Comparison of ENCODE assay signal across 18 cellular contexts in the genomic region with DNA sequence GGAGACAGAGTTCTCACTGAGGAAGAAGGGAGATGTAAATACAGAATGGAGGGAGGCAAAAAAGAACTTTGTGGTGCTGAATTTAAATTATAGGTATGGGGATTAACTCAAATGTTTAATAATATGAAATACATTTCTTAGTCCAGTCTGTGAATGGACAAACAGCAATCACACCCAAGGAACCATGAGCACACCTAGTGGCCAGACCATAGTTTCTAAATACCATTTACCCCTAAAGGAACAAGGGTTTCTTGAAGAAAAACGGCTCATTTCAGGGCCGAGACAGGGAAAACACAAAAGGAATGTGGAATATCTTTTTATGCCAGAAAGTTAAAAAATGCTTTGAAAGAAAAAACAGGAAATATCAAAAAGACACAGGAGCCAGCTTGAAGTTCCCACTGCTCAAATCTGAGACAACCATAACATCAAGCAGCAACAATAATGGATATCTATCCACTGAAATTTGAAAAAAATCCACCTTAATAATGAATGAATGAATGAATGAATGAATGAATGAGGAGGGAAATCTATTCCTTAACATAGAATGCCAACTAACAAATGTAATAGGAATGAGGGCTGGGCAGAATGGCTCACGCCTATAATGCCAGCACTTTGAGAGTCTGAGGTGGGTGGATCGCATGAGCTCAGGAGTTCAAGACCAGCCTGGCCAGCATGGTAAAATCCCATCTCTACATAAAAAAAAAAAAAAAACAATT. TPM values are rescaled to one million over a fixed set of nuclear protein-coding genes. Genes with fewer than 3 reads are reported as not detected.
A peak's percentile ranks its signal among the peaks of the same experiment; 100 is the strongest.
DNase-seq lines count a peak whose midpoint lies in the region; ATAC-seq, FAIRE-seq and TF ChIP-seq lines count a peak whose summit lies in the region.
"Had no signal": no experiment of that assay in that cellular context is flagged by ENCODE, and none has a peak within 500 bp of the region (broad histone marks: within the 10 kb centered on the region; RNA-seq: fewer than 3 reads in every experiment).

No MANE protein-coding gene starts in this region.

- peaks cover 11% of the 10 kb centered on the region for H3K79me2 ChIP-seq in HCT116 (ENCODE audit: insufficient read depth, low read length)
- peaks cover 50% of the 10 kb centered on the region for H3K79me2 ChIP-seq in GM12878 (ENCODE audit: control insufficient read depth, insufficient read depth, low read length)

- H3K4me3 ChIP-seq in BE2C (ENCODE audit: low read depth, low read length) (no peak overlapping the region), HCT116 (replicated peaks in 1 of 2; ENCODE audit: low read depth in 1 of 2, low read length in 2 of 2) (no peak overlapping the region), GM12878 (no peak overlapping the region), lower lobe of right lung (no peak overlapping the region), colonic mucosa (no peak overlapping the region)
- H3K4me3 ChIP-seq: ascending aorta had no signal

- H3K9me3 ChIP-seq in BE2C (no peaks in the 10 kb centered on the region), HCT116 (ENCODE audit: control insufficient read depth in 1 of 2, insufficient read depth in 1 of 2, low read depth in 1 of 2, low read length in 2 of 2) (no peaks in the 10 kb centered on the region), GM12878 (replicated peaks; ENCODE audit: control insufficient read depth, insufficient read depth, low read length) (peaks cover 2% of the 10 kb centered on the region; the same call in 1 of the 3 replicates), lower lobe of right lung (no peaks in the 10 kb centered on the region), colonic mucosa (no peaks in the 10 kb centered on the region)
- H3K9me3 ChIP-seq: ascending aorta had no signal

- FAIRE-seq in GM12878 (lab: Jason Lieb, UNC), result no peak

- no peaks in the 10 kb centered on the region for H3K27me3 ChIP-seq in BE2C
- no peaks in the 10 kb centered on the region for H3K27me3 ChIP-seq in HCT116 (ENCODE audit: insufficient read depth, low read length)
- H3K27me3 ChIP-seq in GM12878 (replicated peaks in 1 of 2; ENCODE audit: control insufficient read depth in 2 of 2, insufficient read depth in 2 of 2, low read length in 1 of 2), result no peaks in the 10 kb centered on the region
- H3K27me3 ChIP-seq in foreskin keratinocyte, result no peaks in the 10 kb centered on the region
- H3K27me3 ChIP-seq in lower lobe of right lung (ENCODE audit: low read depth), result no peaks in the 10 kb centered on the region
- no peaks in the 10 kb centered on the region for H3K27me3 ChIP-seq in colonic mucosa
- H3K27me3 ChIP-seq: ascending aorta had no signal

- TF ChIP-seq RAD21 in HCT116 (IDR thresholded peaks at IDR 0.05; ENCODE audit: low read depth) (no peak), GM12878 (IDR thresholded peaks at IDR 0.05; ENCODE audit: insufficient read depth, low read depth, low read length) (no peak)

- TF ChIP-seq EP300 in GM12878 (IDR thresholded peaks at IDR 0.05; ENCODE audit: borderline replicate concordance in 1 of 2, control insufficient read depth in 1 of 2, low read depth in 2 of 2, low read length in 2 of 2), result no peak

- POLR2A ChIA-PET in HCT116 (lab: Charles Lee), result interaction anchor here (0.6 kb wide), 1 partner anchor 162 kb away, joined by 4 read pairs; no protein-coding TSS in a partner anchor
- POLR2A ChIA-PET in GM12878 (lab: Charles Lee), result interaction anchor here (0.6 kb wide), 1 partner anchor 125 kb away, joined by 3 read pairs; no protein-coding TSS in a partner anchor

- H3K9me2 ChIP-seq in HCT116 (ENCODE audit: insufficient read depth), result no peaks in the 10 kb centered on the region

- H3K4me2 ChIP-seq in HCT116 (ENCODE audit: low read length) (no peak overlapping the region), GM12878 (ENCODE audit: control insufficient read depth, insufficient read depth) (no peak overlapping the region)

- TF ChIP-seq POLR2A in HCT116 (IDR thresholded peaks at IDR 0.05; ENCODE audit: borderline replicate concordance, extremely low read depth, insufficient read depth, insufficient read length), result no peak
- TF ChIP-seq POLR2A in GM12878 (IDR thresholded peaks at IDR 0.05; ENCODE audit: low read depth, low read length), result no peak

- peak; percentile 63 for ATAC-seq in HCT116
- ATAC-seq in GM12878, result 0 out of 3 replicates have a peak, but pooled peaks have one; percentile 26
- peak; percentile 19 for ATAC-seq in foreskin keratinocyte
- no peak for ATAC-seq in lower lobe of right lung
- ATAC-seq: left ventricle myocardium superior, right cardiac atrium had no signal

- RAD21 ChIA-PET in HCT116 (lab: Charles Lee; ENCODE audit: low non-redundant PET in 1 of 2, low total read pairs in 2 of 2, uncharacterized antibody in 2 of 2, unreplicated experiment in 2 of 2), result no interaction called here
- RAD21 ChIA-PET in GM12878 (lab: Charles Lee; ENCODE audit: unreplicated experiment), result no interaction called here

- SMC1A ChIA-PET in GM12878 (lab: Charles Lee; ENCODE audit: uncharacterized antibody, unreplicated experiment), result interaction anchor here (0.5 kb wide), 1 partner anchor 45 kb away, joined by 3 read pairs; no protein-coding TSS in a partner anchor

- H3K4me1 ChIP-seq in BE2C (no peaks in the 10 kb centered on the region), HCT116 (ENCODE audit: control insufficient read depth in 1 of 2, insufficient read depth in 2 of 2, low read length in 2 of 2) (no peaks in the 10 kb centered on the region), GM12878 (ENCODE audit: control insufficient read depth, insufficient read depth, low read length) (no peaks in the 10 kb centered on the region), foreskin keratinocyte (no peaks in the 10 kb centered on the region), lower lobe of right lung (no peaks in the 10 kb centered on the region), colonic mucosa (no peaks in the 10 kb centered on the region)
- H3K4me1 ChIP-seq: ascending aorta had no signal

- H4K20me1 ChIP-seq in HCT116 (ENCODE audit: insufficient read depth) (peaks cover 3% of the 10 kb centered on the region; the same call in 1 of the 2 replicates), GM12878 (ENCODE audit: control insufficient read depth, insufficient read depth) (no peaks in the 10 kb centered on the region)

- CTCF ChIA-PET in HCT116 (lab: Charles Lee) (no interaction called here), GM12878 (lab: Yijun Ruan, JAX) (no interaction called here)

- H2AFZ ChIP-seq in HCT116 (ENCODE audit: low read depth, low read length, poor library complexity, severe bottlenecking) (no peak overlapping the region), GM12878 (ENCODE audit: control insufficient read depth, low read depth, low read length) (no peak overlapping the region)

- DNase-seq in BE2C (no peak), HCT116 (ENCODE audit: low read depth, low spot score) (no peak), GM12878 (ENCODE audit: low read depth, low spot score) (no peak), foreskin keratinocyte (no peak), lower lobe of right lung (no peak), amygdala (lab: John Stamatoyannopoulos, UW) (no peak), colonic mucosa (no peak)
- DNase-seq in activated CD4-positive, alpha-beta T cell treated with anti-CD3 and anti-CD28 coated beads, Interleukin-2, amount 50 U/mL, for 4 hours, result no peak
- DNase-seq: activated CD4-positive, alpha-beta memory T cell treated with anti-CD3 and anti-CD28 coated beads, Interleukin-2, amount 10 ng/mL, durations not matched to agents 7 days and 5 days; activated naive CD4-positive, alpha-beta T cell treated with anti-CD3 and anti-CD28 coated beads, Interleukin-2, amount 10 ng/mL, durations not matched to agents 7 days and 5 days; activated T-cell treated with anti-CD3 and anti-CD28 coated beads, Interleukin-2, amount 50 U/mL, for 1 hour; glutamatergic neuron; left ventricle myocardium superior; MV-4-11; NCI-H2029; NCI-H510A treated with DMSO at 0.1 percent for 48 hours; right cardiac atrium had no signal

- intact Hi-C loops in HCT116 (cut with micrococcal nuclease) (no loop called here), GM12878 (cut with micrococcal nuclease; ENCODE audit: unreplicated experiment) (no loop called here), lower lobe of right lung (cut with DNase I) (no loop called here), colonic mucosa (cut with DNase I) (no loop called here)

- in situ Hi-C loops in GM12878 (cut with MboI), result no loop called here

- no peak overlapping the region for H3K27ac ChIP-seq in HCT116 (ENCODE audit: low read depth, low read length)
- H3K27ac ChIP-seq in GM12878 (ENCODE audit: control insufficient read depth, insufficient read depth), result no peak overlapping the region
- no peak overlapping the region for H3K27ac ChIP-seq in foreskin keratinocyte
- no peak overlapping the region for H3K27ac ChIP-seq in lower lobe of right lung
- H3K27ac ChIP-seq in colonic mucosa, result no peak overlapping the region
- H3K27ac ChIP-seq: ascending aorta had no signal

- TF ChIP-seq CTCF in BE2C (IDR thresholded peaks at IDR 0.05; ENCODE audit: low read depth, low read length) (peak; percentile 35), HCT116 (IDR thresholded peaks at IDR 0.05 in 2 of 3, conservative IDR thresholded peaks at IDR 0.05 in 1 of 3; ENCODE audit: borderline replicate concordance in 1 of 3, insufficient read depth in 1 of 3, low read depth in 2 of 3, low read length in 2 of 3) (peak in 2 of 3 experiments; percentile 46 to 53; a peak in 4 of 6 replicates), GM12878 (IDR thresholded peaks at IDR 0.05 in 2 of 3, conservative IDR thresholded peaks at IDR 0.05 in 1 of 3; ENCODE audit: control insufficient read depth in 2 of 3, extremely low read depth in 1 of 3, insufficient read depth in 1 of 3, low read depth in 3 of 3, low read length in 3 of 3) (no peak), foreskin keratinocyte (conservative IDR thresholded peaks at IDR 0.05) (peak; percentile 44), lower lobe of right lung (IDR thresholded peaks at IDR 0.05) (no peak), colonic mucosa (IDR thresholded peaks at IDR 0.05) (no peak)

- H3K9ac ChIP-seq in HCT116 (ENCODE audit: low read length) (no peak overlapping the region), GM12878 (ENCODE audit: control insufficient read depth, insufficient read depth, low read length) (no peak overlapping the region), colonic mucosa (ENCODE audit: low read depth in 2 of 2, low read length in 2 of 2) (no peak overlapping the region)

- H3K36me3 ChIP-seq in BE2C (no peaks in the 10 kb centered on the region), HCT116 (ENCODE audit: control insufficient read depth in 1 of 2, insufficient read depth in 2 of 2, low read length in 2 of 2) (no peaks in the 10 kb centered on the region), GM12878 (ENCODE audit: control insufficient read depth in 2 of 2, insufficient read depth in 2 of 2, low read length in 1 of 2) (peaks cover 0 to 11% of the 10 kb centered on the region in 2 experiments; a peak in 1 of 4 replicates), lower lobe of right lung (no peaks in the 10 kb centered on the region), colonic mucosa (no peaks in the 10 kb centered on the region)
- H3K36me3 ChIP-seq: ascending aorta had no signal

- BruUV-seq in HCT116 (replicated peaks; lab: Mats Ljungman, UMichigan) (no TSS peak), GM12878 (replicated peaks; lab: Mats Ljungman, UMichigan) (no TSS peak)

- WGBS in GM12878 (ENCODE audit: insufficient coverage, insufficient replicate concordance, low lambda C conversion rate, missing lambda C conversion rate), result 99% methylated on average over 4 of the region's 4 CpGs

RNA-seq across cellular contexts. Expression of gene IPMK, which starts 8.6 kb away (rescaled TPM):
- polyA plus RNA-seq in BE2C (2012; ENCODE audit: insufficient read depth, insufficient read length, low read depth), result 3.4 TPM
- total RNA-seq in HCT116 (2021; ENCODE audit: unreplicated experiment) (5.5 TPM), GM12878 (2014; rRNA removed) (3.7 and 4.2 TPM in 2 replicates), GM12878 (2014; rRNA removed; fragmentation: Illumina TruSeq; extraction: Trizol) (4.4 and 4.6 TPM in 2 replicates), GM12878 (2021) (3.5 and 3.8 TPM in 2 replicates), foreskin keratinocyte (4.5 and 4.6 TPM in 2 replicates), lower lobe of right lung (7.5 TPM), colonic mucosa (10 to 100 TPM; 10.4 to 34.6 TPM)
- 0.49 and 0.82 TPM in 2 replicates for polyA plus RNA-seq in HCT116 (2012)
- total RNA-seq in GM12878 (2013; cell fraction: nucleolus; rRNA removed), result 20.1 TPM in 2 replicates
- 1.3 TPM for polyA plus RNA-seq in GM12878 (2011; ENCODE audit: low read depth)
- polyA plus RNA-seq in GM12878 (2011; rRNA removed) (7.5 and 14.8 TPM in 2 replicates), GM12878 (2014; fragmentation: Illumina TruSeq; extraction: Trizol) (3.4 and 4.2 TPM in 2 replicates), GM12878 (2014; fragmentation: Nextera tagmentation; extraction: Ambion mirVana) (1 to 10 TPM in 1 of 2 experiments, under 1 TPM in 1; 0.84 to 1.5 TPM), GM12878 (2014; rRNA removed) (2.0 and 2.3 TPM in 2 replicates), GM12878 (2016; fragmentation: Nextera tagmentation; extraction: Ambion mirVana) (1 to 10 TPM; 3.8 to 4.1 TPM), foreskin keratinocyte (0.81 and 0.87 TPM in 2 replicates)
- 1.7 and 1.9 TPM in 2 replicates for polyA plus RNA-seq in GM12878 (2011; cell fraction: cytosol; rRNA removed)
- 4.3 and 5.3 TPM in 2 replicates for polyA plus RNA-seq in GM12878 (2011; cell fraction: nucleus; rRNA removed)
- polyA plus RNA-seq in GM12878 (2012), result 3.1 and 5.3 TPM in 2 replicates
- polyA minus RNA-seq in GM12878 (2011; rRNA and poly(A)+ RNA removed), result 4.4 and 5.3 TPM in 2 replicates
- polyA minus RNA-seq in GM12878 (2011; cell fraction: cytosol; rRNA and poly(A)+ RNA removed), result 3.5 and 4.1 TPM in 2 replicates
- polyA minus RNA-seq in GM12878 (2011; cell fraction: nucleus; rRNA and poly(A)+ RNA removed), result 6.3 and 8.6 TPM in 2 replicates

RNA-seq across cellular contexts. Expression of gene CISD1, which starts 9.8 kb away (rescaled TPM):
- polyA plus RNA-seq in BE2C (2012; ENCODE audit: insufficient read depth, insufficient read length, low read depth), result 80.3 TPM
- total RNA-seq in HCT116 (2021; ENCODE audit: unreplicated experiment), result 47.3 TPM
- polyA plus RNA-seq in HCT116 (2012), result 17.2 and 22.4 TPM in 2 replicates
- total RNA-seq in GM12878 (2013; cell fraction: nucleolus; rRNA removed), result 7.4 and 9.0 TPM in 2 replicates
- total RNA-seq in GM12878 (2014; rRNA removed), result 23.0 and 26.0 TPM in 2 replicates
- 42.7 and 46.8 TPM in 2 replicates for total RNA-seq in GM12878 (2014; rRNA removed; fragmentation: Illumina TruSeq; extraction: Trizol)
- 31.8 and 34.3 TPM in 2 replicates for total RNA-seq in GM12878 (2021)
- 20.4 TPM for polyA plus RNA-seq in GM12878 (2011; ENCODE audit: low read depth)
- 71.6 and 88.7 TPM in 2 replicates for polyA plus RNA-seq in GM12878 (2011; rRNA removed)
- 21.3 and 27.3 TPM in 2 replicates for polyA plus RNA-seq in GM12878 (2011; cell fraction: cytosol; rRNA removed)
- polyA plus RNA-seq in GM12878 (2011; cell fraction: nucleus; rRNA removed), result 11.8 and 13.8 TPM in 2 replicates
- polyA plus RNA-seq in GM12878 (2012), result 24.1 and 29.1 TPM in 2 replicates
- 45.4 and 48.0 TPM in 2 replicates for polyA plus RNA-seq in GM12878 (2014; fragmentation: Illumina TruSeq; extraction: Trizol)
- 100 to 1,000 TPM; 156 to 162 TPM for polyA plus RNA-seq in GM12878 (2014; fragmentation: Nextera tagmentation; extraction: Ambion mirVana)
- 21.8 and 28.5 TPM in 2 replicates for polyA plus RNA-seq in GM12878 (2014; rRNA removed)
- polyA plus RNA-seq in GM12878 (2016; fragmentation: Nextera tagmentation; extraction: Ambion mirVana), result 100 to 1,000 TPM; 129 to 139 TPM
- 5.0 and 11.0 TPM in 2 replicates for polyA minus RNA-seq in GM12878 (2011; rRNA and poly(A)+ RNA removed)
- polyA minus RNA-seq in GM12878 (2011; cell fraction: cytosol; rRNA and poly(A)+ RNA removed), result 4.1 and 8.7 TPM in 2 replicates
- polyA minus RNA-seq in GM12878 (2011; cell fraction: nucleus; rRNA and poly(A)+ RNA removed), result 2.2 and 3.1 TPM in 2 replicates
- total RNA-seq in foreskin keratinocyte, result 44.5 and 45.5 TPM in 2 replicates
- 61.8 and 71.2 TPM in 2 replicates for polyA plus RNA-seq in foreskin keratinocyte
- 24.5 TPM for total RNA-seq in lower lobe of right lung
- 10 to 100 TPM; 52.5 to 57.9 TPM for total RNA-seq in colonic mucosa

Comparison
In these comparisons a context has a peak if more than half of its experiments do, and no peak if none do; other contexts are left out.
1. CTCF ChIP-seq: peak in BE2C (single experiment), HCT116 (2 of 3) and foreskin keratinocyte (single experiment); none in GM12878 (0 of 3), lower lobe of right lung (single experiment) and colonic mucosa (single experiment).
2. ATAC-seq: peak in HCT116 (single experiment), GM12878 (single experiment) and foreskin keratinocyte (single experiment); none in lower lobe of right lung (0 of 2).